In the genomic region with DNA sequence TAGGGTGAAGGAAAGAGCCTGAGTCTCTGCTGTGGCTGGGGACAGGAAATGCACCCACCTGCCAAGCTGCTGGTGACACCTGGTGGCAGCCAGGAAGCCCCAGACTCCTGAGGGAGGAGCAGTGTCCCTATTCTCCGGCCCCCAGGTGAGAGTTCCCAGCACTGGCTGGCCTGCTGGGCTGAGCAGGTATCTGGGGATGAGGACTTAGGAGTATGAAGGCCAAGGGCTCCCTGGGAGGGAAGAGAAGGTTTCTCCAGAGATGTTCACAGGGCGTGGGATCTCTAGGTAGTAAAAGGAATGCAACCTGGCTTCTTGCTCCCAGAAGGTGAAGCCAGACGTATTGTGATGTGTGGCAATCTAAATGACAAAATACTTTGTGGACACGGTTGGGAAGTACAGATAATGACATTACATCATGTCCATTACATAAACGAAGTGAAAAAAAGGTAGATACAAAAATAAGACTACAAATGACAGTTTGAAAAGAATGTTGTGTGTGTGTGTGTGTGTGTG, we compare ENCODE assay signal across 1 cellular context.
A peak's percentile ranks its signal among the peaks of the same experiment; 100 is the strongest.
TF ChIP-seq lines count a peak whose summit lies in the region.

No MANE protein-coding gene starts in this region.

TF ChIP-seq in GM23338, 12 proteins besides CTCF, POLR2A, EP300 and RAD21:
- TF ChIP-seq, protein P1, sequence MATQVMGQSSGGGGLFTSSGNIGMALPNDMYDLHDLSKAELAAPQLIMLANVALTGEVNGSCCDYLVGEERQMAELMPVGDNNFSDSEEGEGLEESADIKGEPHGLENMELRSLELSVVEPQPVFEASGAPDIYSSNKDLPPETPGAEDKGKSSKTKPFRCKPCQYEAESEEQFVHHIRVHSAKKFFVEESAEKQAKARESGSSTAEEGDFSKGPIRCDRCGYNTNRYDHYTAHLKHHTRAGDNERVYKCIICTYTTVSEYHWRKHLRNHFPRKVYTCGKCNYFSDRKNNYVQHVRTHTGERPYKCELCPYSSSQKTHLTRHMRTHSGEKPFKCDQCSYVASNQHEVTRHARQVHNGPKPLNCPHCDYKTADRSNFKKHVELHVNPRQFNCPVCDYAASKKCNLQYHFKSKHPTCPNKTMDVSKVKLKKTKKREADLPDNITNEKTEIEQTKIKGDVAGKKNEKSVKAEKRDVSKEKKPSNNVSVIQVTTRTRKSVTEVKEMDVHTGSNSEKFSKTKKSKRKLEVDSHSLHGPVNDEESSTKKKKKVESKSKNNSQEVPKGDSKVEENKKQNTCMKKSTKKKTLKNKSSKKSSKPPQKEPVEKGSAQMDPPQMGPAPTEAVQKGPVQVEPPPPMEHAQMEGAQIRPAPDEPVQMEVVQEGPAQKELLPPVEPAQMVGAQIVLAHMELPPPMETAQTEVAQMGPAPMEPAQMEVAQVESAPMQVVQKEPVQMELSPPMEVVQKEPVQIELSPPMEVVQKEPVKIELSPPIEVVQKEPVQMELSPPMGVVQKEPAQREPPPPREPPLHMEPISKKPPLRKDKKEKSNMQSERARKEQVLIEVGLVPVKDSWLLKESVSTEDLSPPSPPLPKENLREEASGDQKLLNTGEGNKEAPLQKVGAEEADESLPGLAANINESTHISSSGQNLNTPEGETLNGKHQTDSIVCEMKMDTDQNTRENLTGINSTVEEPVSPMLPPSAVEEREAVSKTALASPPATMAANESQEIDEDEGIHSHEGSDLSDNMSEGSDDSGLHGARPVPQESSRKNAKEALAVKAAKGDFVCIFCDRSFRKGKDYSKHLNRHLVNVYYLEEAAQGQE (IDR thresholded peaks at IDR 0.05; ENCODE audit: unreplicated experiment) = no peak
- TF ChIP-seq, protein P2, sequence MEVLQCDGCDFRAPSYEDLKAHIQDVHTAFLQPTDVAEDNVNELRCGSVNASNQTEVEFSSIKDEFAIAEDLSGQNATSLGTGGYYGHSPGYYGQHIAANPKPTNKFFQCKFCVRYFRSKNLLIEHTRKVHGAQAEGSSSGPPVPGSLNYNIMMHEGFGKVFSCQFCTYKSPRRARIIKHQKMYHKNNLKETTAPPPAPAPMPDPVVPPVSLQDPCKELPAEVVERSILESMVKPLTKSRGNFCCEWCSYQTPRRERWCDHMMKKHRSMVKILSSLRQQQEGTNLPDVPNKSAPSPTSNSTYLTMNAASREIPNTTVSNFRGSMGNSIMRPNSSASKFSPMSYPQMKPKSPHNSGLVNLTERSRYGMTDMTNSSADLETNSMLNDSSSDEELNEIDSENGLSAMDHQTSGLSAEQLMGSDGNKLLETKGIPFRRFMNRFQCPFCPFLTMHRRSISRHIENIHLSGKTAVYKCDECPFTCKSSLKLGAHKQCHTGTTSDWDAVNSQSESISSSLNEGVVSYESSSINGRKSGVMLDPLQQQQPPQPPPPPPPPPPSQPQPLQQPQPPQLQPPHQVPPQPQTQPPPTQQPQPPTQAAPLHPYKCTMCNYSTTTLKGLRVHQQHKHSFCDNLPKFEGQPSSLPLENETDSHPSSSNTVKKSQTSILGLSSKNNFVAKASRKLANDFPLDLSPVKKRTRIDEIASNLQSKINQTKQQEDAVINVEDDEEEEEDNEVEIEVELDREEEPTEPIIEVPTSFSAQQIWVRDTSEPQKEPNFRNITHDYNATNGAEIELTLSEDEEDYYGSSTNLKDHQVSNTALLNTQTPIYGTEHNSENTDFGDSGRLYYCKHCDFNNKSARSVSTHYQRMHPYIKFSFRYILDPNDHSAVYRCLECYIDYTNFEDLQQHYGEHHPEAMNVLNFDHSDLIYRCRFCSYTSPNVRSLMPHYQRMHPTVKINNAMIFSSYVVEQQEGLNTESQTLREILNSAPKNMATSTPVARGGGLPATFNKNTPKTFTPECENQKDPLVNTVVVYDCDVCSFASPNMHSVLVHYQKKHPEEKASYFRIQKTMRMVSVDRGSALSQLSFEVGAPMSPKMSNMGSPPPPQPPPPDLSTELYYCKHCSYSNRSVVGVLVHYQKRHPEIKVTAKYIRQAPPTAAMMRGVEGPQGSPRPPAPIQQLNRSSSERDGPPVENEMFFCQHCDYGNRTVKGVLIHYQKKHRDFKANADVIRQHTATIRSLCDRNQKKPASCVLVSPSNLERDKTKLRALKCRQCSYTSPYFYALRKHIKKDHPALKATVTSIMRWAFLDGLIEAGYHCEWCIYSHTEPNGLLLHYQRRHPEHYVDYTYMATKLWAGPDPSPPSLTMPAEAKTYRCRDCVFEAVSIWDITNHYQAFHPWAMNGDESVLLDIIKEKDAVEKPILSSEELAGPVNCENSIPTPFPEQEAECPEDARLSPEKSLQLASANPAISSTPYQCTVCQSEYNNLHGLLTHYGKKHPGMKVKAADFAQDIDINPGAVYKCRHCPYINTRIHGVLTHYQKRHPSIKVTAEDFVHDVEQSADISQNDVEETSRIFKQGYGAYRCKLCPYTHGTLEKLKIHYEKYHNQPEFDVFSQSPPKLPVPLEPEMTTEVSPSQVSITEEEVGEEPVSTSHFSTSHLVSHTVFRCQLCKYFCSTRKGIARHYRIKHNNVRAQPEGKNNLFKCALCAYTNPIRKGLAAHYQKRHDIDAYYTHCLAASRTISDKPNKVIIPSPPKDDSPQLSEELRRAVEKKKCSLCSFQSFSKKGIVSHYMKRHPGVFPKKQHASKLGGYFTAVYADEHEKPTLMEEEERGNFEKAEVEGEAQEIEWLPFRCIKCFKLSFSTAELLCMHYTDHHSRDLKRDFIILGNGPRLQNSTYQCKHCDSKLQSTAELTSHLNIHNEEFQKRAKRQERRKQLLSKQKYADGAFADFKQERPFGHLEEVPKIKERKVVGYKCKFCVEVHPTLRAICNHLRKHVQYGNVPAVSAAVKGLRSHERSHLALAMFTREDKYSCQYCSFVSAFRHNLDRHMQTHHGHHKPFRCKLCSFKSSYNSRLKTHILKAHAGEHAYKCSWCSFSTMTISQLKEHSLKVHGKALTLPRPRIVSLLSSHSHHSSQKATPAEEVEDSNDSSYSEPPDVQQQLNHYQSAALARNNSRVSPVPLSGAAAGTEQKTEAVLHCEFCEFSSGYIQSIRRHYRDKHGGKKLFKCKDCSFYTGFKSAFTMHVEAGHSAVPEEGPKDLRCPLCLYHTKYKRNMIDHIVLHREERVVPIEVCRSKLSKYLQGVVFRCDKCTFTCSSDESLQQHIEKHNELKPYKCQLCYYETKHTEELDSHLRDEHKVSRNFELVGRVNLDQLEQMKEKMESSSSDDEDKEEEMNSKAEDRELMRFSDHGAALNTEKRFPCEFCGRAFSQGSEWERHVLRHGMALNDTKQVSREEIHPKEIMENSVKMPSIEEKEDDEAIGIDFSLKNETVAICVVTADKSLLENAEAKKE (CRISPR knock-in tag; IDR thresholded peaks at IDR 0.05) = peak; percentile 52; the same call in 1 of the 2 replicates
- TF ChIP-seq EZH2phosphoT487 (IDR thresholded peaks at IDR 0.05; ENCODE audit: unreplicated experiment) (no peak), JUNB (IDR thresholded peaks at IDR 0.05; ENCODE audit: unreplicated experiment) (no peak)
TF ChIP-seq in GM23338: peak in this region for 1.
